In genomic region chr22:46045459-46046298, GRCh38 we compare ENCODE assay signal across 8 cellular contexts.
DNase-seq lines count a peak whose midpoint lies in the region; FAIRE-seq and TF ChIP-seq lines count a peak whose summit lies in the region.

No MANE protein-coding gene starts in this region.

- H3K9ac ChIP-seq in HUES64 (ENCODE audit: low read depth, low read length): peak overlapping the region; percentile 61; the same call in 1 of the 2 replicates
- H3K9ac ChIP-seq in astrocyte (ENCODE audit: low read length): peak overlapping the region; percentile 85
- H3K9ac ChIP-seq in skeletal muscle tissue (ENCODE audit: low read depth in 1 of 3, low read length in 3 of 3): peak overlapping the region; percentile 93 to 97 (median 95)

- H3K27me3 Mint-ChIP-seq in astrocyte (ENCODE audit: low read depth, unreplicated experiment) (peaks cover 42% of the 10 kb centered on the region), immature natural killer cell (ENCODE audit: low read depth in 3 of 3) (peaks cover 0 to 7% (median 3%) of the 10 kb centered on the region in 3 donors)

- no peak for TF ChIP-seq CTCF in astrocyte (IDR thresholded peaks at IDR 0.05; ENCODE audit: insufficient read depth, low read depth, low read length)

- peak overlapping the region; percentile 87 for H2AFZ ChIP-seq in astrocyte (ENCODE audit: low read depth, low read length)

- WGBS in HUES64: 92% methylated on average over 12 of the region's 12 CpGs

- no peaks in the 10 kb centered on the region for H4K20me1 ChIP-seq in astrocyte (ENCODE audit: insufficient read depth, low read length)

- H3K27ac ChIP-seq in HUES64 (ENCODE audit: low read depth, low read length) (no peak overlapping the region), astrocyte (ENCODE audit: low read depth, low read length) (no peak overlapping the region), skeletal muscle tissue (ENCODE audit: low read depth, low read length) (peak overlapping the region; percentile 90)

- H3K9me3 ChIP-seq in HUES64 (ENCODE audit: insufficient read depth, low read depth, low read length) (no peaks in the 10 kb centered on the region), astrocyte (ENCODE audit: insufficient read depth, low read depth, low read length) (no peaks in the 10 kb centered on the region), skeletal muscle tissue (ENCODE audit: control insufficient read depth in 3 of 3, low read length in 3 of 3) (no peaks in the 10 kb centered on the region)

- H3K9me3 Mint-ChIP-seq in astrocyte (ENCODE audit: unreplicated experiment) (peaks cover 3% of the 10 kb centered on the region), immature natural killer cell (no peaks in the 10 kb centered on the region)

- H3K36me3 ChIP-seq in HUES64 (ENCODE audit: insufficient read depth, low read length) (no peaks in the 10 kb centered on the region), astrocyte (ENCODE audit: insufficient read depth, low read length) (no peaks in the 10 kb centered on the region), skeletal muscle tissue (ENCODE audit: control insufficient read depth in 3 of 3, insufficient read depth in 3 of 3, low read length in 3 of 3) (peaks cover 0 to 11% (median 5%) of the 10 kb centered on the region in 3 donors)

- H3K4me1 Mint-ChIP-seq in astrocyte (ENCODE audit: low read depth, unreplicated experiment): peaks cover 4% of the 10 kb centered on the region
- peaks cover 62 to 72% of the 10 kb centered on the region in 2 donors for H3K4me1 Mint-ChIP-seq in immature natural killer cell

- H3K4me3 Mint-ChIP-seq in astrocyte (ENCODE audit: unreplicated experiment) (no peak overlapping the region), immature natural killer cell (peak overlapping the region; percentile 47 to 81 (median 75))

- no peak for DNase-seq in astrocyte (ENCODE audit: low read depth)
- no peak for DNase-seq in immature natural killer cell
- no peak for DNase-seq in DMS79 treated with DMSO at 0.1 percent for 48 hours (lab: John Stamatoyannopoulos, UW)
- no peak for DNase-seq in hepatic stellate cell (ENCODE audit: low spot score)
- no peak for DNase-seq in NCI-H1694 (lab: John Stamatoyannopoulos, UW)
- DNase-seq in NCI-H774 (lab: John Stamatoyannopoulos, UW): no peak

- H3K79me2 ChIP-seq in astrocyte (ENCODE audit: insufficient read depth, low read length): peaks cover 46% of the 10 kb centered on the region

- H3K36me3 Mint-ChIP-seq in astrocyte (ENCODE audit: low read depth, unreplicated experiment): peaks cover 3% of the 10 kb centered on the region
- H3K36me3 Mint-ChIP-seq in immature natural killer cell: no peaks in the 10 kb centered on the region

- H3K4me1 ChIP-seq in HUES64 (ENCODE audit: insufficient read depth, low read length) (peaks cover 19% of the 10 kb centered on the region), astrocyte (ENCODE audit: insufficient read depth, low read length) (peaks cover 26% of the 10 kb centered on the region), skeletal muscle tissue (ENCODE audit: control insufficient read depth in 3 of 3, insufficient read depth in 3 of 3, low read length in 3 of 3) (peaks cover 79 to 82% (median 81%) of the 10 kb centered on the region in 3 donors)

- H3K4me3 ChIP-seq in HUES64 (ENCODE audit: low read length): peak overlapping the region; percentile 53
- H3K4me3 ChIP-seq in astrocyte (ENCODE audit: insufficient read depth, low read depth, low read length): peak overlapping the region; percentile 64
- peak overlapping the region; percentile 75 to 86 (median 76) for H3K4me3 ChIP-seq in skeletal muscle tissue (ENCODE audit: low read length in 3 of 3)

- peak overlapping the region; percentile 85 for H3K4me2 ChIP-seq in astrocyte (ENCODE audit: low read length)

- no peak overlapping the region for H3K27ac Mint-ChIP-seq in astrocyte (ENCODE audit: unreplicated experiment)
- H3K27ac Mint-ChIP-seq in immature natural killer cell: peak overlapping the region in 5 of 6 donors; percentile 53 to 79 (median 64)

- H3K27me3 ChIP-seq in HUES64 (ENCODE audit: insufficient read depth, low read length): peaks cover 69% of the 10 kb centered on the region
- no peaks in the 10 kb centered on the region for H3K27me3 ChIP-seq in astrocyte (ENCODE audit: insufficient read depth, low read length)
- no peaks in the 10 kb centered on the region for H3K27me3 ChIP-seq in skeletal muscle tissue (ENCODE audit: control insufficient read depth in 3 of 3, insufficient read depth in 3 of 3, low read length in 3 of 3)

- no peak for FAIRE-seq in astrocyte (lab: Jason Lieb, UNC)
